ENCODE assay signal across 10 cellular contexts in the genomic region with DNA sequence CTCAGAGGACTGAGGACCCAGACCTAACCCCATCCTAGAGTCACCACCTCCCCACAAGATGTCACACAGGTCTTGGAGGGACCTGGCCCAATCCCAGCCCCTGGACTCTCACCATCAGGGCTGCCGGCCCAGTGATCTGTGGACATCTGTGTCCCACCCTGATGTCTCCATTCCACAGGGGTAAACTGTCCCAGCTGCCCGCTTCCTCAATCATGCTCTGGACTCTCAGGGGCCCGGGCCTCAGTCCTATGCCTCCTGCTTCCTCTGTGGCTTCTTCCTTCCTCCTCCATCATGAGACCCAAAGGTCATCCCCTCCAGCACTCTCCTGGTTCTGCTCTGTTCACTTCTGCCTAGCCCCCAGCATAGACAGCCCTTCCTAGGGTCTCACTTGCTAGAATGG. TPM values are rescaled to one million over a fixed set of nuclear protein-coding genes. Genes with fewer than 3 reads are reported as not detected.
DNase-seq lines count a peak whose midpoint lies in the region; ATAC-seq, FAIRE-seq and TF ChIP-seq lines count a peak whose summit lies in the region.
"Had no signal": no experiment of that assay in that cellular context is flagged by ENCODE, and none has a peak within 500 bp of the region (broad histone marks: within the 10 kb centered on the region; RNA-seq: fewer than 3 reads in every experiment).

No MANE protein-coding gene starts in this region.

- intact Hi-C loops in GM12878 (cut with micrococcal nuclease; ENCODE audit: unreplicated experiment) = no loop called here
- intact Hi-C loops in transverse colon (cut with DNase I; ENCODE audit: low total_unique reads) = no loop called here

- POLR2A ChIA-PET in GM12878 (lab: Charles Lee) = interaction anchor here (0.6 to 1.2 kb wide), 3 partner anchors 21 to 96 kb away, joined by 3 to 4 read pairs (median 3); no protein-coding TSS in a partner anchor

- peaks cover 2% of the 10 kb centered on the region in 2 donors for H3K36me3 Mint-ChIP-seq in activated T-cell treated with anti-CD3 and anti-CD28 coated beads, Interleukin-2, amount 50 U/mL, for 72 hours (ENCODE audit: insufficient read depth in 2 of 2)

- WGBS in GM12878 (ENCODE audit: insufficient coverage, insufficient replicate concordance, low lambda C conversion rate, missing lambda C conversion rate) = 45% methylated on average over 3 of the region's 3 CpGs
- 32 to 47% methylated on average over 3 of the region's 3 CpGs for WGBS in lung, 2 donors
- 76% methylated on average over 3 of the region's 3 CpGs; no CpG with 5 or more reads in 1 of the 2 donors for WGBS in transverse colon (ENCODE audit: low coverage in 1 of 2), 2 donors

- no peak for TF ChIP-seq EP300 in GM12878 (IDR thresholded peaks at IDR 0.05; ENCODE audit: borderline replicate concordance in 1 of 2, control insufficient read depth in 1 of 2, low read depth in 2 of 2, low read length in 2 of 2)
- no peak for TF ChIP-seq EP300 in transverse colon (IDR thresholded peaks at IDR 0.05; ENCODE audit: low read depth)

- peak overlapping the region; percentile 90 to 92 for H3K4me3 Mint-ChIP-seq in activated T-cell treated with anti-CD3 and anti-CD28 coated beads, Interleukin-2, amount 50 U/mL, for 72 hours

- DNase-seq in activated T-cell treated with anti-CD3 and anti-CD28 coated beads, Interleukin-2, amount 50 U/mL, for 72 hours = no peak
- DNase-seq in activated T-cell treated with anti-CD3 and anti-CD28 coated beads for 4 hours = no peak
- no peak for DNase-seq in GM12878 (ENCODE audit: low read depth, low spot score)
- DNase-seq in lung (ENCODE audit: low spot score) = no peak
- DNase-seq in transverse colon = no peak
- no peak for DNase-seq in NCI-H446 treated with DMSO at 0.1 percent for 48 hours (lab: John Stamatoyannopoulos, UW)
- DNase-seq: NCI-H2029 had no signal

- H3K9me3 ChIP-seq in GM12878 (replicated peaks; ENCODE audit: control insufficient read depth, insufficient read depth, low read length) = no peaks in the 10 kb centered on the region
- H3K9me3 ChIP-seq in lung (ENCODE audit: control insufficient read depth in 2 of 2, insufficient read depth in 1 of 2, low read length in 1 of 2) = no peaks in the 10 kb centered on the region
- H3K9me3 ChIP-seq in transverse colon = no peaks in the 10 kb centered on the region

- H3K9me3 Mint-ChIP-seq in activated T-cell treated with anti-CD3 and anti-CD28 coated beads, Interleukin-2, amount 50 U/mL, for 72 hours = no peaks in the 10 kb centered on the region

- no TSS peak for BruUV-seq in GM12878 (replicated peaks; lab: Mats Ljungman, UMichigan)

- CTCF ChIA-PET in GM12878 (lab: Yijun Ruan, JAX) = interaction anchor here (1.3 to 18.4 kb wide), 4 partner anchors 18 to 93 kb away, joined by 3 to 469 read pairs (median 80); a partner anchor contains a TSS

- TF ChIP-seq POLR2A in GM12878 (IDR thresholded peaks at IDR 0.05; ENCODE audit: low read depth, low read length) (no peak), transverse colon (IDR thresholded peaks at IDR 0.05) (no peak)

- H3K27ac Mint-ChIP-seq in activated T-cell treated with anti-CD3 and anti-CD28 coated beads, Interleukin-2, amount 50 U/mL, for 72 hours = peak overlapping the region; percentile 80

- H3K4me3 ChIP-seq in GM12878 (peak overlapping the region; percentile 85), lung (peak overlapping the region; percentile 11), transverse colon (peak overlapping the region in 2 of 4 donors; percentile 58 to 81)

- H3K36me3 ChIP-seq in GM12878 (ENCODE audit: control insufficient read depth in 2 of 2, insufficient read depth in 2 of 2, low read length in 1 of 2) = peaks cover 23 to 37% of the 10 kb centered on the region in 2 experiments
- peaks cover 0 to 20% of the 10 kb centered on the region in 2 donors for H3K36me3 ChIP-seq in lung (ENCODE audit: control insufficient read depth in 2 of 2, insufficient read depth in 2 of 2, low read length in 2 of 2)
- no peaks in the 10 kb centered on the region for H3K36me3 ChIP-seq in transverse colon

- H3K4me2 ChIP-seq in GM12878 (ENCODE audit: control insufficient read depth, insufficient read depth) = peak overlapping the region; percentile 92

- H3K4me1 Mint-ChIP-seq in activated T-cell treated with anti-CD3 and anti-CD28 coated beads, Interleukin-2, amount 50 U/mL, for 72 hours (ENCODE audit: low read depth) = peaks cover 68% of the 10 kb centered on the region

- ATAC-seq in activated T-cell treated with anti-CD3 and anti-CD28 coated beads, Interleukin-2, amount 50 U/mL, for 72 hours (replicated peaks in 1 of 2) = no peak
- ATAC-seq in GM12878 = no peak
- no peak for ATAC-seq in lung (ENCODE audit: insufficient read depth, low FRiP score)
- no peak for ATAC-seq in GM19324 (IDR thresholded peaks at IDR 0.05; ENCODE audit: low FRiP score, unreplicated experiment)
- no peak for ATAC-seq in GM21528 (IDR thresholded peaks at IDR 0.05; ENCODE audit: low FRiP score, unreplicated experiment)

- RAD21 ChIA-PET in GM12878 (lab: Charles Lee; ENCODE audit: unreplicated experiment) = interaction anchor here (13.9 kb wide), 1 partner anchor 71 kb away, joined by 256 read pairs; a partner anchor contains a TSS

- FAIRE-seq in GM12878 (lab: Jason Lieb, UNC) = no peak
- FAIRE-seq: D721Med had no signal

- in situ Hi-C loops in GM12878 (cut with MboI) (loop anchor here (10.0 kb wide), 2 partner anchors 75 to 455 kb away; a partner anchor contains a TSS), transverse colon (cut with MboI; ENCODE audit: low pct_ligation_motif_present in 1 of 4, low pct_unique_long_range_greater_than_20kb in 1 of 4, low sequenced_read_pairs in 3 of 4) (loop anchor here in 3 of 4 donors (10.0 kb wide), 2 partner anchors 75 to 455 kb away; a partner anchor contains a TSS)

- no peak overlapping the region for H2AFZ ChIP-seq in GM12878 (ENCODE audit: control insufficient read depth, low read depth, low read length)

- H3K79me2 ChIP-seq in GM12878 (ENCODE audit: control insufficient read depth, insufficient read depth, low read length) = peaks cover 82% of the 10 kb centered on the region

- H3K27ac ChIP-seq in GM12878 (ENCODE audit: control insufficient read depth, insufficient read depth) (peak overlapping the region; percentile 47), lung (ENCODE audit: low read depth in 1 of 2, low read length in 1 of 2) (peak overlapping the region; percentile 77 to 94), transverse colon (peak overlapping the region; percentile 86 to 93 (median 92))

- no peaks in the 10 kb centered on the region for H3K27me3 ChIP-seq in GM12878 (replicated peaks in 1 of 2; ENCODE audit: control insufficient read depth in 2 of 2, insufficient read depth in 2 of 2, low read length in 1 of 2)
- H3K27me3 ChIP-seq in lung (ENCODE audit: control insufficient read depth, insufficient read depth) = no peaks in the 10 kb centered on the region
- no peaks in the 10 kb centered on the region for H3K27me3 ChIP-seq in transverse colon

- peaks cover 3% of the 10 kb centered on the region for H4K20me1 ChIP-seq in GM12878 (ENCODE audit: control insufficient read depth, insufficient read depth)

- peaks cover 46% of the 10 kb centered on the region for H3K4me1 ChIP-seq in GM12878 (ENCODE audit: control insufficient read depth, insufficient read depth, low read length)
- peaks cover 13 to 38% of the 10 kb centered on the region in 2 donors for H3K4me1 ChIP-seq in lung (ENCODE audit: control insufficient read depth in 2 of 2, insufficient read depth in 2 of 2, low read length in 2 of 2)
- H3K4me1 ChIP-seq in transverse colon = peaks cover 25 to 58% (median 39%) of the 10 kb centered on the region in 4 donors

- SMC1A ChIA-PET in GM12878 (lab: Charles Lee; ENCODE audit: uncharacterized antibody, unreplicated experiment) = interaction anchor here (1.1 to 2.4 kb wide), 3 partner anchors 73 to 97 kb away, joined by 4 to 10 read pairs (median 4); a partner anchor contains a TSS

- no peak for TF ChIP-seq CTCF in GM12878 (IDR thresholded peaks at IDR 0.05 in 2 of 3, conservative IDR thresholded peaks at IDR 0.05 in 1 of 3; ENCODE audit: control insufficient read depth in 2 of 3, extremely low read depth in 1 of 3, insufficient read depth in 1 of 3, low read depth in 3 of 3, low read length in 3 of 3)
- no peak for TF ChIP-seq CTCF in lung (IDR thresholded peaks at IDR 0.05; ENCODE audit: control extremely low read depth, extremely low read depth)
- no peak for TF ChIP-seq CTCF in transverse colon (IDR thresholded peaks at IDR 0.05)

- H3K9ac ChIP-seq in GM12878 (ENCODE audit: control insufficient read depth, insufficient read depth, low read length) = peak overlapping the region; percentile 83

- TF ChIP-seq RAD21 in GM12878 (IDR thresholded peaks at IDR 0.05; ENCODE audit: insufficient read depth, low read depth, low read length) = no peak

- H3K27me3 Mint-ChIP-seq in activated T-cell treated with anti-CD3 and anti-CD28 coated beads, Interleukin-2, amount 50 U/mL, for 72 hours (ENCODE audit: low read depth) = no peaks in the 10 kb centered on the region

RNA-seq across cellular contexts. Expression of a gene that starts 32.2 kb away (rescaled TPM):
- total RNA-seq in activated T-cell treated with anti-CD3 and anti-CD28 coated beads, Interleukin-2, amount 50 U/mL, for 72 hours = 10 to 100 TPM; 81.7 to 93.4 TPM
- total RNA-seq in GM12878 (2013; cell fraction: nucleolus; rRNA removed) = 218 and 253 TPM in 2 replicates
- total RNA-seq in GM12878 (2014; rRNA removed) (48.4 and 54.3 TPM in 2 replicates), GM12878 (2014; rRNA removed; fragmentation: Illumina TruSeq; extraction: Trizol) (25.1 and 25.7 TPM in 2 replicates), GM12878 (2021) (91.5 and 102 TPM in 2 replicates), lung (100 to 1,000 TPM; 168 to 218 TPM), transverse colon (100 to 1,000 TPM in 3 of 4 donors, 10 to 100 TPM in 1; 99.4 to 233 (median 108) TPM)
- 43.7 TPM for polyA plus RNA-seq in GM12878 (2011; ENCODE audit: low read depth)
- polyA plus RNA-seq in GM12878 (2011; rRNA removed) (34.0 and 50.3 TPM in 2 replicates), GM12878 (2014; fragmentation: Illumina TruSeq; extraction: Trizol) (14.7 and 29.2 TPM in 2 replicates), GM12878 (2014; fragmentation: Nextera tagmentation; extraction: Ambion mirVana) (under 1 TPM; 0.55 to 0.85 TPM), GM12878 (2014; rRNA removed) (58.8 and 64.9 TPM in 2 replicates), GM12878 (2016; fragmentation: Nextera tagmentation; extraction: Ambion mirVana) (10 to 100 TPM; 51.8 to 57.9 TPM), lung (100 to 1,000 TPM; 134 to 178 TPM)
- 54.1 and 60.4 TPM in 2 replicates for polyA plus RNA-seq in GM12878 (2011; cell fraction: cytosol; rRNA removed)
- 323 and 349 TPM in 2 replicates for polyA plus RNA-seq in GM12878 (2011; cell fraction: nucleus; rRNA removed)
- 88.7 and 93.1 TPM in 2 replicates for polyA plus RNA-seq in GM12878 (2012)
- polyA minus RNA-seq in GM12878 (2011; rRNA and poly(A)+ RNA removed) = 63.7 and 91.7 TPM in 2 replicates
- 34.5 and 43.7 TPM in 2 replicates for polyA minus RNA-seq in GM12878 (2011; cell fraction: cytosol; rRNA and poly(A)+ RNA removed)
- 78.3 and 112 TPM in 2 replicates for polyA minus RNA-seq in GM12878 (2011; cell fraction: nucleus; rRNA and poly(A)+ RNA removed)

RNA-seq across cellular contexts. Expression of a gene that starts 45.8 kb away (rescaled TPM):
- 1 to 10 TPM in 1 of 2 donors, under 1 TPM in 1; 0.77 to 1.7 TPM for total RNA-seq in activated T-cell treated with anti-CD3 and anti-CD28 coated beads, Interleukin-2, amount 50 U/mL, for 72 hours
- total RNA-seq in GM12878 (2013; cell fraction: nucleolus; rRNA removed) = 0.31 and 0.51 TPM in 2 replicates
- 0.33 TPM in 1 of 2 replicates, not detected in the other for total RNA-seq in GM12878 (2014; rRNA removed)
- 0.05 TPM in 1 of 2 replicates, not detected in the other for total RNA-seq in GM12878 (2014; rRNA removed; fragmentation: Illumina TruSeq; extraction: Trizol)
- 0.15 and 0.24 TPM in 2 replicates for total RNA-seq in GM12878 (2021)
- 1.2 TPM for polyA plus RNA-seq in GM12878 (2011; ENCODE audit: low read depth)
- polyA plus RNA-seq in GM12878 (2011; rRNA removed) = 0.06 and 0.11 TPM in 2 replicates
- polyA plus RNA-seq in GM12878 (2011; cell fraction: cytosol; rRNA removed) = 0.18 TPM in 2 replicates
- polyA plus RNA-seq in GM12878 (2011; cell fraction: nucleus; rRNA removed) = 0.35 and 0.49 TPM in 2 replicates
- polyA plus RNA-seq in GM12878 (2012) = 0.28 and 0.54 TPM in 2 replicates
- 0.10 TPM in 1 of 2 replicates, not detected in the other for polyA plus RNA-seq in GM12878 (2014; fragmentation: Illumina TruSeq; extraction: Trizol)
- polyA plus RNA-seq in GM12878 (2014; fragmentation: Nextera tagmentation; extraction: Ambion mirVana) = not detected
- 0.06 TPM in 1 of 2 replicates, not detected in the other for polyA plus RNA-seq in GM12878 (2014; rRNA removed)
- polyA plus RNA-seq in GM12878 (2016; fragmentation: Nextera tagmentation; extraction: Ambion mirVana) = not detected
- not detected in 2 replicates for polyA minus RNA-seq in GM12878 (2011; rRNA and poly(A)+ RNA removed)
- polyA minus RNA-seq in GM12878 (2011; cell fraction: cytosol; rRNA and poly(A)+ RNA removed) = 0.52 and 1.3 TPM in 2 replicates
- polyA minus RNA-seq in GM12878 (2011; cell fraction: nucleus; rRNA and poly(A)+ RNA removed) = 0.29 and 0.48 TPM in 2 replicates
- 10 to 100 TPM; 16.7 to 20.5 TPM for total RNA-seq in lung
- 1 to 10 TPM; 7.7 to 8.7 TPM for polyA plus RNA-seq in lung
- total RNA-seq in transverse colon = 10 to 100 TPM in 3 of 4 donors, 1 to 10 TPM in 1; 6.6 to 41.9 (median 17.1) TPM
